ENCODE assay signal across 20 cellular contexts in the genomic region with DNA sequence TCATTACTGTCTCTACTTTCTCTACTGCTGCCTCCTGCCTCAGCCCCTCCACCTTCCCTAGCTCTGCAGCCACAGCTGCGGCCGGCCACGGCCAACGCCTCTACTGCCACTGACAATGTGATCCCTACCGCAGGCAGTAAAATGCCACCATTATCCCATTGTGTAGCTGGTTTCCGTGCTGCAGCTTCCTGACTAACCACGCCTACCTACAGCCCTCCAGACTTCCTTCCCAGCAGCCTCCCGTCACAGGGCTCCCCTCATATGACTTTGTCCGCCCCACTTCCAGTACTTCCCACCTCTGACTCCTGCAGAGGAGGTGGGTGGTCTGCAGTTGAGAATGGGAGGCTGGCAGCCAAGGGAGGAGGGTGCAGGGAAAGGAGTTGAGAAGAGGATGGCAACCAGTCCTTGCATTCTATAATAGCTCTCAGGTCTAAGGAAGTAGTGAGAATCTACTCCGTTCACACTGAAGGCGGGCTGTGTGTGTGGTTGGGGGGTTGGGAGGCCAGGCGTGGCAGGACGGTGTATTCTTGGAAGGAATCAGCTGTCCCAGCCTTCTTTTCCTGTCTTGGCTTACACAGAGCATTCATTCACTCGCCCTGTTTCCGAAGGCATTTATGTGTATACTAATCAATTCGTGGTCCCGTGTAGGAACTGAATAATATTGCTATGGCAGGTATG. TPM values are rescaled to one million over a fixed set of nuclear protein-coding genes. Genes with fewer than 3 reads are reported as not detected.
DNase-seq lines count a peak whose midpoint lies in the region; ATAC-seq, FAIRE-seq and TF ChIP-seq lines count a peak whose summit lies in the region.
"Had no signal": no experiment of that assay in that cellular context is flagged by ENCODE, and none has a peak within 500 bp of the region (broad histone marks: within the 10 kb centered on the region; RNA-seq: fewer than 3 reads in every experiment).

No MANE protein-coding gene starts in this region.

- no peaks in the 10 kb centered on the region for H3K9me2 ChIP-seq in neural cell (ENCODE audit: insufficient read depth, low read length)

- DNase-seq in right lobe of liver (peak in 1 of 3 donors; percentile 18), HepG2 (ENCODE audit: low spot score) (no peak), endothelial cell of umbilical vein (ENCODE audit: low read depth, low spot score) (peak; percentile 17), NCI-H2029 (lab: John Stamatoyannopoulos, UW) (no peak), omental fat pad (ENCODE audit: low spot score) (no peak), GOT3 (lab: John Stamatoyannopoulos, UW) (no peak), superior temporal gyrus (ENCODE audit: extremely low spot score) (no peak)
- DNase-seq: ACHN; activated B cell treated with CpG ODN at 0.5 μM for 24 hours; activated CD4-positive, alpha-beta T cell treated with anti-CD3 and anti-CD28 coated beads, Interleukin-2, amount 50 U/mL, for 4 hours; activated CD8-positive, alpha-beta memory T cell treated with anti-CD3 and anti-CD28 coated beads, Interleukin-2, amount 50 U/mL, for 4 hours; activated naive CD8-positive, alpha-beta T cell treated with anti-CD3 and anti-CD28 coated beads, Interleukin-2, amount 10 ng/mL, durations not matched to agents 7 days and 5 days; effector memory CD8-positive, alpha-beta T cell; EL; glutamatergic neuron; NCI-H2081; NCI-H69 had no signal

- POLR2A ChIA-PET in HepG2 (lab: Yijun Ruan, JAX), result no interaction called here
- POLR2A ChIA-PET in endothelial cell of umbilical vein (lab: Charles Lee), result no interaction called here

- H3K4me2 ChIP-seq in HepG2 (ENCODE audit: low read depth, low read length), result no peak overlapping the region
- no peak overlapping the region for H3K4me2 ChIP-seq in endothelial cell of umbilical vein (ENCODE audit: insufficient read depth, low read length)
- H3K4me2 ChIP-seq in neural cell (ENCODE audit: low read length), result no peak overlapping the region
- H3K4me2 ChIP-seq: BLaER1 treated with 17β-estradiol and CSF1 and Interleukin-3, amounts not matched to agents 10 nM and 100 nM had no signal

- H3K36me3 ChIP-seq in right lobe of liver (no peaks in the 10 kb centered on the region), HepG2 (replicated peaks in 1 of 2; ENCODE audit: control insufficient read depth in 1 of 2, insufficient read depth in 2 of 2, low read length in 2 of 2) (no peaks in the 10 kb centered on the region), endothelial cell of umbilical vein (ENCODE audit: control insufficient read depth in 2 of 2, extremely low read depth in 1 of 2, insufficient read depth in 2 of 2, low read length in 2 of 2) (no peaks in the 10 kb centered on the region), neural cell (ENCODE audit: insufficient read depth, low read length) (no peaks in the 10 kb centered on the region)
- H3K36me3 ChIP-seq: BLaER1 treated with 17β-estradiol and CSF1 and Interleukin-3, amounts not matched to agents 10 nM and 100 nM; upper lobe of left lung had no signal

- dilution Hi-C loops in endothelial cell of umbilical vein (cut with MboI; ENCODE audit: extremely low pct_ligation_motif_present, low sequenced_read_pairs), result no loop called here

- H3K9ac ChIP-seq in HepG2 (ENCODE audit: insufficient read depth, low read depth, low read length) (no peak overlapping the region), endothelial cell of umbilical vein (replicated peaks; ENCODE audit: extremely low read depth, insufficient read depth, low read length) (no peak overlapping the region), neural cell (ENCODE audit: low read length) (peak overlapping the region; percentile 38)
- H3K9ac ChIP-seq: BLaER1 treated with 17β-estradiol and CSF1 and Interleukin-3, amounts not matched to agents 10 nM and 100 nM had no signal

- CTCF ChIA-PET in HepG2 (lab: Yijun Ruan, JAX; ENCODE audit: low intra/inter-chr PET ratio, low total read pairs), result no interaction called here
- CTCF ChIA-PET in endothelial cell of umbilical vein (lab: Charles Lee), result interaction anchor here (0.9 kb wide), 1 partner anchor 24 kb away, joined by 3 read pairs; no protein-coding TSS in a partner anchor

- in situ Hi-C loops in HepG2 (cut with HindIII; ENCODE audit: extremely low pct_ligation_motif_present, low pct_unique_long_range_greater_than_20kb), result no loop called here

- H3K4me1 ChIP-seq in right lobe of liver, result no peaks in the 10 kb centered on the region
- no peaks in the 10 kb centered on the region for H3K4me1 ChIP-seq in HepG2 (ENCODE audit: insufficient read depth, low read length)
- peaks cover 3% of the 10 kb centered on the region for H3K4me1 ChIP-seq in endothelial cell of umbilical vein (ENCODE audit: control insufficient read depth, extremely low read depth, insufficient read depth, low read length)
- H3K4me1 ChIP-seq: BLaER1 treated with 17β-estradiol and CSF1 and Interleukin-3, amounts not matched to agents 10 nM and 100 nM; upper lobe of left lung had no signal

- FAIRE-seq in HepG2 (lab: Jason Lieb, UNC), result no peak
- peak; percentile 70 for FAIRE-seq in endothelial cell of umbilical vein (lab: Jason Lieb, UNC)

- no peak overlapping the region for H3K27ac ChIP-seq in right lobe of liver
- no peak overlapping the region for H3K27ac ChIP-seq in HepG2 (ENCODE audit: extremely low read length, insufficient read depth, low read length)
- H3K27ac ChIP-seq in endothelial cell of umbilical vein (ENCODE audit: insufficient read depth, low read depth, low read length), result no peak overlapping the region
- H3K27ac ChIP-seq in neural cell (ENCODE audit: low read length), result peak overlapping the region; percentile 75
- H3K27ac ChIP-seq: BLaER1 treated with 17β-estradiol and CSF1 and Interleukin-3, amounts not matched to agents 10 nM and 100 nM; upper lobe of left lung had no signal

- BruUV-seq in HepG2 (replicated peaks; lab: Mats Ljungman, UMichigan) (no TSS peak), endothelial cell of umbilical vein (replicated peaks; lab: Mats Ljungman, UMichigan) (no TSS peak)

- H3F3A ChIP-seq in neural cell (ENCODE audit: insufficient read depth, low read length, poor library complexity, severe bottlenecking), result no peaks in the 10 kb centered on the region

- H3K27me3 ChIP-seq in right lobe of liver, result no peaks in the 10 kb centered on the region
- H3K27me3 ChIP-seq in HepG2 (ENCODE audit: control insufficient read depth in 1 of 2, insufficient read depth in 2 of 2, low read length in 2 of 2), result no peaks in the 10 kb centered on the region
- no peaks in the 10 kb centered on the region for H3K27me3 ChIP-seq in endothelial cell of umbilical vein (ENCODE audit: control insufficient read depth in 2 of 2, insufficient read depth in 2 of 2, low read length in 2 of 2)
- H3K27me3 ChIP-seq in neural cell (ENCODE audit: insufficient read depth, low read depth, low read length), result no peaks in the 10 kb centered on the region
- H3K27me3 ChIP-seq: upper lobe of left lung had no signal

- TF ChIP-seq POLR2A in right lobe of liver (IDR thresholded peaks at IDR 0.05) (no peak), HepG2 (IDR thresholded peaks at IDR 0.05; ENCODE audit: insufficient read depth in 1 of 2, low read depth in 2 of 2, low read length in 2 of 2) (no peak), endothelial cell of umbilical vein (IDR thresholded peaks at IDR 0.05; ENCODE audit: low read depth, low read length) (no peak)

- H2AFZ ChIP-seq in HepG2 (ENCODE audit: low read length) (no peak overlapping the region), endothelial cell of umbilical vein (ENCODE audit: low read depth, low read length) (peak overlapping the region; percentile 29), neural cell (ENCODE audit: low read depth, low read length) (no peak overlapping the region)

- TF ChIP-seq RAD21 in HepG2 (CRISPR knock-in tag; IDR thresholded peaks at IDR 0.05) (no peak), neural cell (conservative IDR thresholded peaks at IDR 0.05) (no peak)

- TF ChIP-seq EP300 in HepG2 (IDR thresholded peaks at IDR 0.05; ENCODE audit: low read depth in 2 of 2, low read length in 2 of 2) (no peak), HepG2 (CRISPR knock-in tag; IDR thresholded peaks at IDR 0.05; ENCODE audit: borderline replicate concordance) (no peak), neural cell (conservative IDR thresholded peaks at IDR 0.05; ENCODE audit: poor library complexity, severe bottlenecking) (no peak)

- ATAC-seq in right lobe of liver (peak in 3 of 4 donors; percentile 21 to 56 (median 23)), HepG2 (no peak), omental fat pad (ENCODE audit: low FRiP score) (no peak)
- ATAC-seq: effector memory CD8-positive, alpha-beta T cell had no signal

- H4K20me1 ChIP-seq in HepG2 (ENCODE audit: insufficient read depth, low read length), result no peaks in the 10 kb centered on the region
- H4K20me1 ChIP-seq in endothelial cell of umbilical vein (replicated peaks; ENCODE audit: control insufficient read depth, extremely low read depth, insufficient read depth, low read length), result no peaks in the 10 kb centered on the region
- H4K20me1 ChIP-seq in neural cell (ENCODE audit: insufficient read depth), result no peaks in the 10 kb centered on the region
- H4K20me1 ChIP-seq: BLaER1 treated with 17β-estradiol and CSF1 and Interleukin-3, amounts not matched to agents 10 nM and 100 nM had no signal

- no peaks in the 10 kb centered on the region for H3K9me1 ChIP-seq in endothelial cell of umbilical vein (replicated peaks; ENCODE audit: control insufficient read depth, extremely low read depth, insufficient read depth, low read length)

- no peaks in the 10 kb centered on the region for H3K79me2 ChIP-seq in HepG2 (ENCODE audit: insufficient read depth, low read length)
- H3K79me2 ChIP-seq in endothelial cell of umbilical vein (ENCODE audit: control insufficient read depth, insufficient read depth, low read length), result no peaks in the 10 kb centered on the region
- no peaks in the 10 kb centered on the region for H3K79me2 ChIP-seq in neural cell (replicated peaks; ENCODE audit: insufficient read depth, low read length)

- H3K9me3 ChIP-seq in right lobe of liver (no peaks in the 10 kb centered on the region), HepG2 (ENCODE audit: low read length) (no peaks in the 10 kb centered on the region), endothelial cell of umbilical vein (replicated peaks; ENCODE audit: control insufficient read depth, insufficient read depth, low read length) (no peaks in the 10 kb centered on the region), neural cell (ENCODE audit: low read length) (no peaks in the 10 kb centered on the region)
- H3K9me3 ChIP-seq: BLaER1 treated with 17β-estradiol and CSF1 and Interleukin-3, amounts not matched to agents 10 nM and 100 nM; upper lobe of left lung had no signal

- H3K4me3 ChIP-seq in right lobe of liver (no peak overlapping the region), HepG2 (replicated peaks in 1 of 3; ENCODE audit: insufficient read depth in 1 of 3, low read depth in 2 of 3, low read length in 3 of 3) (no peak overlapping the region), endothelial cell of umbilical vein (replicated peaks in 1 of 3; ENCODE audit: insufficient read depth in 1 of 3, low read depth in 1 of 3, low read length in 3 of 3) (no peak overlapping the region), neural cell (ENCODE audit: low read length) (no peak overlapping the region)
- H3K4me3 ChIP-seq: BLaER1 treated with 17β-estradiol and CSF1 and Interleukin-3, amounts not matched to agents 10 nM and 100 nM had no signal

- intact Hi-C loops in right lobe of liver (cut with DNase I) (no loop called here), HepG2 (cut with micrococcal nuclease; ENCODE audit: unreplicated experiment) (no loop called here), endothelial cell of umbilical vein (cut with micrococcal nuclease) (no loop called here)

- no peak for TF ChIP-seq CTCF in right lobe of liver (IDR thresholded peaks at IDR 0.05)
- TF ChIP-seq CTCF in HepG2 (CRISPR knock-in tag; IDR thresholded peaks at IDR 0.05), result no peak
- no peak for TF ChIP-seq CTCF in endothelial cell of umbilical vein (IDR thresholded peaks at IDR 0.05; ENCODE audit: extremely low read depth in 1 of 2, insufficient read depth in 1 of 2, low read depth in 1 of 2, low read length in 2 of 2)
- no peak for TF ChIP-seq CTCF in neural cell (IDR thresholded peaks at IDR 0.05; ENCODE audit: poor library complexity, severe bottlenecking)
- TF ChIP-seq CTCF in omental fat pad (IDR thresholded peaks at IDR 0.05), result no peak

- WGBS in right lobe of liver (ENCODE audit: insufficient coverage, low coverage, low lambda C conversion rate, missing lambda C conversion rate), result 53% methylated on average over 14 of the region's 17 CpGs
- WGBS in HepG2 (ENCODE audit: low lambda C conversion rate), result 45% methylated on average over 11 of the region's 17 CpGs

RNA-seq across cellular contexts. Expression of a gene that starts 33.1 kb away (rescaled TPM):
- total RNA-seq in right lobe of liver (under 1 TPM in 5 of 6 experiments, not detected in 1; 0.31 to 0.51 (median 0.37) TPM), HepG2 (2016; rRNA removed; fragmentation: Illumina TruSeq; extraction: Trizol) (not detected in 2 replicates), endothelial cell of umbilical vein (0.77 and 0.97 TPM in 2 replicates), omental fat pad (1 to 10 TPM; 1.1 to 2.7 (median 1.7) TPM)
- total RNA-seq in HepG2 (2016; cell fraction: cytosol; rRNA removed; fragmentation: Illumina TruSeq; extraction: Trizol; ENCODE audit: low read depth), result not detected in 2 replicates
- not detected in 2 replicates for total RNA-seq in HepG2 (2016; cell fraction: insoluble cytoplasmic fraction; rRNA removed; fragmentation: Illumina TruSeq; extraction: Trizol)
- total RNA-seq in HepG2 (2016; cell fraction: membrane; rRNA removed; fragmentation: Illumina TruSeq; extraction: Trizol), result not detected in 2 replicates
- total RNA-seq in HepG2 (2016; cell fraction: nucleus; rRNA removed; fragmentation: Illumina TruSeq; extraction: Trizol), result not detected in 2 replicates
- polyA plus RNA-seq in HepG2 (2011; rRNA removed) (not detected in 2 replicates), endothelial cell of umbilical vein (0.86 and 0.94 TPM in 2 replicates), neural cell (1.4 TPM in 2 replicates)
- not detected in 2 replicates for polyA plus RNA-seq in HepG2 (2011; cell fraction: cytosol; rRNA removed)
- polyA plus RNA-seq in HepG2 (2011; cell fraction: nucleus; rRNA removed), result not detected in 2 replicates
- polyA plus RNA-seq in HepG2 (2012), result not detected in 2 replicates
- not detected in 2 replicates for polyA plus RNA-seq in HepG2 (2016; cell fraction: cytosol; fragmentation: Illumina TruSeq; extraction: Trizol; ENCODE audit: low read depth)
- polyA plus RNA-seq in HepG2 (2016; cell fraction: insoluble cytoplasmic fraction; fragmentation: Illumina TruSeq; extraction: Trizol; ENCODE audit: low read depth), result not detected in 2 replicates
- not detected in 2 replicates for polyA plus RNA-seq in HepG2 (2016; cell fraction: membrane; fragmentation: Illumina TruSeq; extraction: Trizol; ENCODE audit: low read depth)
- not detected in 2 replicates for polyA plus RNA-seq in HepG2 (2016; cell fraction: nucleus; fragmentation: Illumina TruSeq; extraction: Trizol; ENCODE audit: insufficient read depth, low read depth)
- not detected in 2 replicates for polyA minus RNA-seq in HepG2 (2011; rRNA and poly(A)+ RNA removed; ENCODE audit: low replicate concordance)
- not detected in 2 replicates for polyA minus RNA-seq in HepG2 (2011; cell fraction: cytosol; rRNA and poly(A)+ RNA removed)
- not detected in 2 replicates for polyA minus RNA-seq in HepG2 (2011; cell fraction: nucleus; rRNA and poly(A)+ RNA removed)
- polyA plus RNA-seq in endothelial cell of umbilical vein (2011; cell fraction: cytosol; rRNA removed), result 0.48 TPM in 2 replicates
- polyA plus RNA-seq in endothelial cell of umbilical vein (2011; cell fraction: nucleus; rRNA removed), result 0.54 and 0.63 TPM in 2 replicates
- polyA plus RNA-seq in endothelial cell of umbilical vein (2012), result 0.33 and 0.41 TPM in 2 replicates
- polyA minus RNA-seq in endothelial cell of umbilical vein (5.2 and 6.6 TPM in 2 replicates), neural cell (6.3 and 12.8 TPM in 2 replicates)
- not detected for polyA minus RNA-seq in endothelial cell of umbilical vein (2011; cell fraction: cytosol; rRNA and poly(A)+ RNA removed)
- polyA minus RNA-seq in endothelial cell of umbilical vein (2011; cell fraction: nucleus; rRNA and poly(A)+ RNA removed), result 1.6 and 3.8 TPM in 2 replicates

Comparison
In these comparisons a context has a peak if more than half of its experiments do, and no peak if none do; other contexts are left out.
1. ATAC-seq: peak in right lobe of liver (3 of 4); none in HepG2 (single experiment) and omental fat pad (single experiment).